Comparison of ENCODE assay signal across 34 cellular contexts in genomic region chr10:35165811-35166210, GRCh38.
"Had no signal": no experiment of that assay in that cellular context is flagged by ENCODE, and none has a peak within 500 bp of the region (broad histone marks: within the 10 kb centered on the region; RNA-seq: fewer than 3 reads in every experiment).

No MANE protein-coding gene starts in this region.

- DNase-seq: activated effector memory CD4-positive, alpha-beta T cell treated with anti-CD3 and anti-CD28 coated beads, Interleukin-2, amount 50 U/mL, for 16 hours; activated effector memory CD4-positive, alpha-beta T cell treated with Interleukin-2 at 50 U/mL for 16 hours; activated gamma-delta T cell; activated gamma-delta T cell treated with Interleukin-2 at 50 U/mL for 16 hours; activated naive CD4-positive, alpha-beta T cell; activated naive CD4-positive, alpha-beta T cell treated with anti-CD3 and anti-CD28 coated beads for 36 hours; activated naive CD4-positive, alpha-beta T cell treated with anti-CD3 and anti-CD28 coated beads, Interleukin-2, amount 10 ng/mL, durations not matched to agents 7 days and 5 days; activated naive CD4-positive, alpha-beta T cell treated with anti-CD3 and anti-CD28 coated beads, Interleukin-2, amount 50 U/mL, for 16 hours; activated naive CD4-positive, alpha-beta T cell treated with Interleukin-2 at 50 U/mL for 16 hours; activated naive CD8-positive, alpha-beta T cell treated with anti-CD3 and anti-CD28 coated beads for 36 hours; activated naive CD8-positive, alpha-beta T cell treated with anti-CD3 and anti-CD28 coated beads, Interleukin-2, amount 10 ng/mL, durations not matched to agents 7 days and 5 days; activated naive CD8-positive, alpha-beta T cell treated with anti-CD3 and anti-CD28 coated beads, Interleukin-2, amount 50 U/mL, for 24 hours; activated T-cell treated with anti-CD3 and anti-CD28 coated beads, Interleukin-2, amount 50 U/mL, for 1 hour; activated T-cell treated with anti-CD3 and anti-CD28 coated beads, Interleukin-2, amount 50 U/mL, for 24 hours; activated T-cell treated with anti-CD3 and anti-CD28 coated beads, Interleukin-2, amount 50 U/mL, for 4 hours; activated T-cell treated with anti-CD3 and anti-CD28 coated beads, Interleukin-2, amount 50 U/mL, for 48 hours; activated T-cell treated with anti-CD3 and anti-CD28 coated beads, Interleukin-2, amount 50 U/mL, for 72 hours; adrenal gland; amniotic stem cell; amygdala; anterior cingulate cortex; aorta; body of pancreas; brain microvascular endothelial cell; caudate nucleus; central memory CD4-positive, alpha-beta T cell; cerebellar nuclear complex had no signal

- FAIRE-seq: astrocyte, bronchial epithelial cell had no signal

- H3K4me1 ChIP-seq: adrenal gland, ascending aorta, body of pancreas, breast epithelium had no signal

- H3K27me3 ChIP-seq: adrenal gland, ascending aorta, body of pancreas, brain microvascular endothelial cell, breast epithelium, cardiac muscle cell had no signal

- H3K27ac ChIP-seq: adrenal gland, ascending aorta, body of pancreas, brain microvascular endothelial cell, breast epithelium, cardiac muscle cell had no signal

- H3K4me3 ChIP-seq: adrenal gland, ascending aorta, body of pancreas, breast epithelium, cardiac muscle cell had no signal

- H3K36me3 ChIP-seq: adrenal gland, ascending aorta, brain microvascular endothelial cell, breast epithelium, cardiac muscle cell had no signal

- H3K9me3 ChIP-seq: adrenal gland, body of pancreas, breast epithelium had no signal

- ATAC-seq: activated naive CD4-positive, alpha-beta T cell treated with anti-CD3 and anti-CD28 coated beads, Interleukin-2, amount 50 U/mL, for 72 hours; activated naive CD8-positive, alpha-beta T cell treated with anti-CD3 and anti-CD28 coated beads, Interleukin-2, amount 50 U/mL, for 24 hours; activated T-cell treated with anti-CD3 and anti-CD28 coated beads, Interleukin-2, amount 50 U/mL, for 4 hours; activated T-cell treated with anti-CD3 and anti-CD28 coated beads, Interleukin-2, amount 50 U/mL, for 72 hours; activated T-helper 17 cell treated with anti-CD3 and anti-CD28 coated beads, Interleukin-2, amount 50 U/mL, for 72 hours; body of pancreas had no signal
